Comparison of ENCODE assay signal across 8 cellular contexts in the genomic region with DNA sequence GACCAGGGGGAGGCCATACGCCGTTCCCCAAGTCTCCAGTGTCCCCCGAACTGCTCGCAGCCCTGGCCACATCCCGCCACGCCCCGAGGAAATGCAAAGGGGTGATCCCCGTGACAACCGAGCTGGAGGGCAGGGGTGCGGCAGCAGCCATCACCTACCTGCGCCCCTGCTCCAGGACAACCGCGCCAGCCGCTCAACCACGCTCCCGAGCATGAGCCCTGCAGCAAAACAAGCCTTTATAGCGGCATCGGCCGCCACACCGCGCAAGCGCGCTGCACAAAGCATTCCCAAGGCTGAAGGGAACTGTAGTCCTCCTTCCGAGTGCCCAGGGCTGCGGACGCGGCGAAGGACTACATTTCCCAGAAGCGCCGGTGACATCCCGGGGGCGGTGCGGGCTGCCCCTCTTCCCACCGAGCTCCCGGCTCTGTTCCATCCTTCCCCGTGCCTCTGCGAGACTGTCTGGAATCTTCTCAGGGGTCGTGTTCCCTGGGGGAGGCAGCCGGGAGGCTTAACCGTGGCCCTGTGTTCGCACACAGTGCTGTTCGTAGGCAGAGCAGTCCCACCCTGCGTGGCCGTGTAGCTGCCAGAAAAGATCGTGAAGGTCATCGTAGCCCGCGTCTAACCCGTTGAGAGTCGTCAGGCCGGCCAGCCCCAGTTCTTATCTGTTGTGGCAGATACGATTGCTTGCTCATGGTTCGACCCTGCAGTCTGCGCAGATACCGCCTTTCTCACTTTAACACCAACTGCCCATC. TPM values are rescaled to one million over a fixed set of nuclear protein-coding genes. Genes with fewer than 3 reads are reported as not detected.
A peak's percentile ranks its signal among the peaks of the same experiment; 100 is the strongest.
DNase-seq lines count a peak whose midpoint lies in the region; ATAC-seq and TF ChIP-seq lines count a peak whose summit lies in the region.

Gene ABCC5, minus strand, starts transcription at position 213 of the 752 bp plus-strand sequence. CDS start 3,492 bp downstream, outside the sequence.

- H3K4me1 Mint-ChIP-seq in activated T-cell treated with anti-CD3 and anti-CD28 coated beads, Interleukin-2, amount 50 U/mL, for 24 hours (ENCODE audit: low read depth) = peaks cover 31% of the 10 kb centered on the region

- peaks cover 17% of the 10 kb centered on the region for H3K27me3 Mint-ChIP-seq in activated T-cell treated with anti-CD3 and anti-CD28 coated beads, Interleukin-2, amount 50 U/mL, for 24 hours

- no peaks in the 10 kb centered on the region for H3K9me3 Mint-ChIP-seq in activated T-cell treated with anti-CD3 and anti-CD28 coated beads, Interleukin-2, amount 50 U/mL, for 24 hours

- TF ChIP-seq EP300 in esophagus muscularis mucosa (IDR thresholded peaks at IDR 0.05) = no peak

- peak within 1 kb of the TSS; percentile 90 for H3K4me3 ChIP-seq in Jurkat, Clone E6-1 (ENCODE audit: low read length)
- peak within 1 kb of the TSS; percentile 87 to 99 (median 93) for H3K4me3 ChIP-seq in esophagus muscularis mucosa

- peaks cover 3 to 25% (median 21%) of the 10 kb centered on the region in 4 donors for H3K4me1 ChIP-seq in esophagus muscularis mucosa

- TF ChIP-seq POLR2A in esophagus muscularis mucosa (IDR thresholded peaks at IDR 0.05; ENCODE audit: low read depth) = no peak

- TF ChIP-seq CTCF in esophagus muscularis mucosa (IDR thresholded peaks at IDR 0.05) = peak in 2 of 3 experiments; percentile 24 to 55

- peaks cover 7 to 13% (median 10%) of the 10 kb centered on the region in 4 donors for H3K36me3 ChIP-seq in esophagus muscularis mucosa

- H3K36me3 Mint-ChIP-seq in activated T-cell treated with anti-CD3 and anti-CD28 coated beads, Interleukin-2, amount 50 U/mL, for 24 hours (ENCODE audit: low read depth) = peaks cover 18% of the 10 kb centered on the region

- WGBS in esophagus muscularis mucosa = under 1% methylated on average over 40 of the region's 55 CpGs

- H3K27me3 ChIP-seq in esophagus muscularis mucosa = no peaks in the 10 kb centered on the region

- intact Hi-C loops in esophagus muscularis mucosa (cut with DNase I) = loop anchor here (2.0 to 5.0 kb wide), 2 partner anchors 117 to 229 kb away; partner anchors contain the start of genes ALG3, EEF1AKMT4 and EIF2B5

- H3K4me3 Mint-ChIP-seq in activated T-cell treated with anti-CD3 and anti-CD28 coated beads, Interleukin-2, amount 50 U/mL, for 24 hours = peak within 1 kb of the TSS; percentile 99

- peak within 1 kb of the TSS; percentile 80 to 84 (median 84) for H3K27ac ChIP-seq in esophagus muscularis mucosa (replicated peaks in 1 of 4)

- peak; percentile 97 for ATAC-seq in GM21619 (IDR thresholded peaks at IDR 0.05; ENCODE audit: unreplicated experiment)

- DNase-seq in DMS153 treated with DMSO at 0.1 percent for 48 hours (lab: John Stamatoyannopoulos, UW; ENCODE audit: unreplicated experiment) (peak; percentile 94), esophagus muscularis mucosa (ENCODE audit: extremely low spot score) (peak; percentile 97), myocyte (ENCODE audit: low read depth) (peak; percentile 96)
- peak; percentile 84 for DNase-seq in Jurkat, Clone E6-1 (ENCODE audit: low read depth, low spot score)
- DNase-seq in activated T-cell treated with anti-CD3 and anti-CD28 coated beads, Interleukin-2, amount 50 U/mL, for 24 hours = peak; percentile 88
- DNase-seq in stimulated activated CD8-positive, alpha-beta memory T cell treated with anti-CD3 and anti-CD28 coated beads, Interleukin-7, amount 100 ng/mL, for 48 hours (ENCODE audit: extremely low read depth in 1 of 2, low read depth in 1 of 2) = peak; percentile 64 to 77

- no peaks in the 10 kb centered on the region for H3K9me3 ChIP-seq in esophagus muscularis mucosa

- peak within 1 kb of the TSS; percentile 95 for H3K27ac Mint-ChIP-seq in activated T-cell treated with anti-CD3 and anti-CD28 coated beads, Interleukin-2, amount 50 U/mL, for 24 hours

TF ChIP-seq in PFSK-1, 5 proteins besides CTCF, POLR2A, EP300 and RAD21:
- TF ChIP-seq POLR2AphosphoS5 (IDR thresholded peaks at IDR 0.05; ENCODE audit: low read depth, low read length) (peak; percentile 72), SIN3A (IDR thresholded peaks at IDR 0.05; ENCODE audit: borderline replicate concordance, insufficient read depth, low read length) (no peak)

RNA-seq across cellular contexts. Expression of gene ABCC5, which starts in this region (rescaled TPM):
- 19.6 TPM for polyA plus RNA-seq in Jurkat, Clone E6-1 (2012; ENCODE audit: insufficient read depth, insufficient read length)
- 5.1 TPM for polyA plus RNA-seq in PFSK-1 (2012; ENCODE audit: insufficient read length, low read depth)
- total RNA-seq in esophagus muscularis mucosa = 10 to 100 TPM in 3 of 4 donors, 1 to 10 TPM in 1; 9.8 to 20.2 (median 17.6) TPM
- 15.5 and 16.7 TPM in 2 replicates for total RNA-seq in myocyte
- 27.4 TPM for polyA plus RNA-seq in myocyte (2012)

Comparison
In these comparisons a context has a peak if more than half of its experiments do, and no peak if none do; other contexts are left out.
1. Peak in every context shown above with its lines: DNase-seq, ATAC-seq, H3K4me3 ChIP-seq and H3K27ac ChIP-seq.